Comparison of ENCODE assay signal across 8 cellular contexts in the genomic region with DNA sequence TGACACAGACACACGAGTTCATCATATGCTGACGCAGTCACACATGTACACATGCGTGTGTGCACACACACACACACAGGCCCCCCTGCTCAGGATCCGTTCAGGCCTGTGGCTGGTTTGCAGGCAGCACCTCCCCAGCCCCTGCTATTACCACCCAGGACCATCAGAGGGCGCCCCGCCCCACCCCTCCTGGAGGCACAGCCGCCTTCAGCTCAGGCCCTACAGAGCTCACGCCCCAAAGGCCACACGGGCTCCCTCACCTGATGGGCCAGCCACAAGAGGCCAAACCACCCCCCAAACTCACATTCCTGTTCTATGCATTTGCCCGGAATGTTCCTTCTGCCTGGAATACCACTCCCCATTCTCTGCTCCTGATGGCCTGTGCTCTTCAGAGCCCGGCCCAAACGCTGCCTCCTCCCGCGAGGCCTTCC. TPM values are rescaled to one million over a fixed set of nuclear protein-coding genes. Genes with fewer than 3 reads are reported as not detected.
DNase-seq lines count a peak whose midpoint lies in the region; FAIRE-seq and TF ChIP-seq lines count a peak whose summit lies in the region.
"Not testable (repeated sequence)": the region's sequence is repeated elsewhere in the genome, so short reads cannot be mapped to it uniquely, and the experiment has no call there.

No MANE protein-coding gene starts in this region.

- not testable (repeated sequence) for H3K4me1 ChIP-seq in Karpas-422 (ENCODE audit: low read length)
- H3K4me1 ChIP-seq in spleen, result peaks cover 0 to 16% (median 8%) of the 10 kb centered on the region in 6 donors

- TF ChIP-seq CTCF in GM10248 (IDR thresholded peaks at IDR 0.05; ENCODE audit: control extremely low read depth, extremely low read depth, low read depth, missing control alignments) (peak; percentile 74), choroid plexus epithelial cell (conservative IDR thresholded peaks at IDR 0.05; ENCODE audit: low read depth, low read length) (peak; percentile 71), spleen (IDR thresholded peaks at IDR 0.05 in 8 of 11, conservative IDR thresholded peaks at IDR 0.05 in 3 of 11) (peak; percentile 49 to 92 (median 73))

- H3K9me3 ChIP-seq in Karpas-422 (ENCODE audit: low read length); spleen: not testable (repeated sequence)

- H3K9ac ChIP-seq in Karpas-422 (ENCODE audit: low read length), result not testable (repeated sequence)

- H2AFZ ChIP-seq in Karpas-422 (ENCODE audit: low read length), result not testable (repeated sequence)

- H3K27me3 ChIP-seq in Karpas-422 (ENCODE audit: low read length), result not testable (repeated sequence)
- peaks cover 0 to 14% (median 0%) of the 10 kb centered on the region in 7 donors for H3K27me3 ChIP-seq in spleen (replicated peaks in 1 of 7)

- H3K27ac ChIP-seq in Karpas-422 (ENCODE audit: low read length); spleen: not testable (repeated sequence)

- not testable (repeated sequence) for H3K9me2 ChIP-seq in Karpas-422 (replicated peaks; ENCODE audit: insufficient read depth, low read length)

- peak; percentile 88 for FAIRE-seq in urothelium cell line (lab: Jason Lieb, UNC)

- H3K4me2 ChIP-seq in Karpas-422 (ENCODE audit: low read depth, low read length, poor library complexity, severe bottlenecking), result not testable (repeated sequence)

- not testable (repeated sequence) for H4K20me1 ChIP-seq in Karpas-422 (ENCODE audit: insufficient read depth, low read depth, low read length)

- not testable (repeated sequence) for H3K79me2 ChIP-seq in Karpas-422 (ENCODE audit: low read length)

- intact Hi-C loops in spleen (cut with DNase I; ENCODE audit: low total_unique reads), result not testable (repeated sequence)

- WGBS in spleen, 5 donors, result 32 to 70% (median 35%) methylated on average over 5 to 14 of the region's 14 CpGs

- H3K4me3 ChIP-seq in Karpas-422 (ENCODE audit: low read length); choroid plexus epithelial cell (ENCODE audit: low read depth, low read length); spleen: not testable (repeated sequence)

- not testable (repeated sequence) for TF ChIP-seq POLR2A in spleen (IDR thresholded peaks at IDR 0.05)

- CTCF ChIA-PET in GM10248 (lab: Yijun Ruan, JAX), result interaction anchor here (0.6 to 7.1 kb wide), 29 partner anchors 8 to 453 kb away, joined by 3 to 44 read pairs (median 4); a partner anchor contains a TSS

- peak; percentile 76 for DNase-seq in GM10248 (ENCODE audit: extremely low spot score)
- peak; percentile 94 for DNase-seq in Karpas-422
- DNase-seq in RPMI8226, result peak; percentile 82
- peak; percentile 73 for DNase-seq in activated CD8-positive, alpha-beta memory T cell treated with anti-CD3 and anti-CD28 coated beads, Interleukin-2, amount 50 U/mL, for 4 hours
- peak; percentile 68 for DNase-seq in choroid plexus epithelial cell (ENCODE audit: low read depth)
- DNase-seq in kidney tubule cell (ENCODE audit: low spot score), result peak; percentile 56
- peak; percentile 92 for DNase-seq in spleen
- DNase-seq in urothelium cell line (ENCODE audit: low spot score), result peak; percentile 55

- POLR2A ChIA-PET in GM10248 (lab: Yijun Ruan, JAX), result not testable (repeated sequence)

- H3K36me3 ChIP-seq in Karpas-422 (ENCODE audit: insufficient read depth, low read length); spleen: not testable (repeated sequence)

RNA-seq across cellular contexts. Expression of a gene that starts 26.4 kb away (rescaled TPM):
- total RNA-seq in Karpas-422 (2014; rRNA removed; shearing (Covaris generic); ENCODE audit: low replicate concordance), result 0.11 TPM in 1 of 2 replicates, not detected in the other
- total RNA-seq in spleen, result 10 to 100 TPM in 4 of 7 donors, 1 to 10 TPM in 3; 4.1 to 28.6 (median 10.2) TPM
- 1 to 10 TPM in 2 of 3 donors, under 1 TPM in 1; 0.89 to 4.9 (median 1.3) TPM for polyA plus RNA-seq in spleen

RNA-seq across cellular contexts. Expression of a gene that starts 38.5 kb away (rescaled TPM):
- 0.07 TPM in 1 of 2 replicates, not detected in the other for total RNA-seq in Karpas-422 (2014; rRNA removed; shearing (Covaris generic); ENCODE audit: low replicate concordance)
- total RNA-seq in spleen, result 10 to 100 TPM; 10.4 to 22.8 (median 18.3) TPM
- 1 to 10 TPM; 4.3 to 7.8 (median 6.3) TPM for polyA plus RNA-seq in spleen

RNA-seq across cellular contexts. Expression of a gene that starts 46.2 kb away (rescaled TPM):
- total RNA-seq in Karpas-422 (2014; rRNA removed; shearing (Covaris generic); ENCODE audit: low replicate concordance), result 82.7 and 119 TPM in 2 replicates
- 100 to 1,000 TPM in 3 of 7 donors, 10 to 100 TPM in 4; 51.3 to 177 (median 67.6) TPM for total RNA-seq in spleen
- polyA plus RNA-seq in spleen, result 100 to 1,000 TPM; 100 to 128 (median 107) TPM

Comparison
In these comparisons a context has a peak if more than half of its experiments do, and no peak if none do; other contexts are left out.
1. RNA of a gene that starts 38.5 kb away (total RNA-seq): 10.4 to 22.8 TPM in spleen; 0.07 TPM in Karpas-422; every median in the first group is over 10 times any median in the second.
2. Peak in every context shown above with its lines, with median percentiles within 50 percentile points of each other: DNase-seq and CTCF ChIP-seq.